In the genomic region with DNA sequence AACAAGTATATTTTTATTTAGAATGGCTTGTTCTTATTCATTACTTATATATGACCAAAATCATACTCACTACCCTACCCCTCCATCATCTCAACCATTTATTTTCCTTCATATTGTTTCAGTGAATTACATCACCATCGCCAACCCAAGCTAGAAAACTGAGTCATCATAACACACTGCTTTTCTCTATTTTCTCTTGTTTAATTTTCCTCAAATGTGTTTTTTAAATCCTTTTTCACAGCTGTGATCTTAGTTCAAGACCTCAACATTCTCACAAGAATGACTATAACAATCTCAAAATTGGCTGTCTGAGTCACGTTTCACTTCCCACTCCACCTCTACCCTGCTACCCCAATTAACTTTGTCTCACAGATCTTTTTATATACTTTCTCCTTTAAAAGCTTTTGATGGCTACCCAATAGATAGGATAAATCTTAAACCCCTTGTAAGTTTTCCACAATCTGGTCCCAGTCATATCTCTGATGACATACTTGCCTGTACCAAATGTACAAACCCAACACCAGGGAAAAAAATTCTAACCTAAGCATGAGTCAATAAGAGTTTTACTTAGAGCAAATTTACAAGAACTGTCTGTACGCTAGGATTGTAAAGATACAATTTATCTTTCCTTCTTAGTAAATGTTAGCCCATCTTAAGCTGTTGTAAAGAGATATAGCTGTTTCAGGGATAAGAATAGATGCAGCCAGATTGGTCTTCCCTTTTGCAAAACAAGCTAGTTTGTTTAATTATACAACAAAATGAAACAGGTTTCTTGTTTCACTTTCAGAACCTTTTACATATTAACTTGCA, we compare ENCODE assay signal across 10 cellular contexts.
DNase-seq lines count a peak whose midpoint lies in the region; ATAC-seq and TF ChIP-seq lines count a peak whose summit lies in the region.
"Had no signal": no experiment of that assay in that cellular context is flagged by ENCODE, and none has a peak within 500 bp of the region (broad histone marks: within the 10 kb centered on the region; RNA-seq: fewer than 3 reads in every experiment).

No MANE protein-coding gene starts in this region.

- DNase-seq in foreskin keratinocyte (no peak), heart left ventricle (no peak), ureter (ENCODE audit: low spot score) (no peak)
- DNase-seq in activated CD4-positive, alpha-beta T cell treated with anti-CD3 and anti-CD28 coated beads for 1 hour: no peak
- DNase-seq: DMS79 treated with DMSO at 0.1 percent for 48 hours, NCI-H345, retina had no signal

- H3K27ac ChIP-seq in foreskin keratinocyte: no peak overlapping the region
- no peak overlapping the region for H3K27ac ChIP-seq in heart left ventricle

- no peak overlapping the region for H3K4me3 ChIP-seq in heart left ventricle

- WGBS in heart left ventricle, 4 donors: 79 to 82% (median 80%) methylated on average over 3 of the region's 3 CpGs

- H3K36me3 ChIP-seq in heart left ventricle: no peaks in the 10 kb centered on the region

- H3K27me3 ChIP-seq in foreskin keratinocyte (no peaks in the 10 kb centered on the region), heart left ventricle (no peaks in the 10 kb centered on the region)

- TF ChIP-seq CTCF in foreskin keratinocyte (conservative IDR thresholded peaks at IDR 0.05) (no peak), heart left ventricle (IDR thresholded peaks at IDR 0.05) (no peak)

- peak; percentile 75 for ATAC-seq in GM19023 (IDR thresholded peaks at IDR 0.05; ENCODE audit: unreplicated experiment)
- ATAC-seq in GM21723 (IDR thresholded peaks at IDR 0.05; ENCODE audit: unreplicated experiment): peak; percentile 76
- peak; percentile 85 for ATAC-seq in HG03342 (IDR thresholded peaks at IDR 0.05; ENCODE audit: unreplicated experiment)
- ATAC-seq in foreskin keratinocyte: peak; percentile 15
- ATAC-seq in heart left ventricle: no peak

- H3K4me1 ChIP-seq in foreskin keratinocyte (no peaks in the 10 kb centered on the region), heart left ventricle (no peaks in the 10 kb centered on the region)

- no peaks in the 10 kb centered on the region for H3K9me3 ChIP-seq in heart left ventricle

- intact Hi-C loops in heart left ventricle (cut with DNase I): no loop called here

- TF ChIP-seq POLR2A in heart left ventricle (IDR thresholded peaks at IDR 0.05): no peak

Comparison
In these comparisons a context has a peak if more than half of its experiments do, and no peak if none do; other contexts are left out.
1. ATAC-seq: peak in GM19023 (single experiment), GM21723 (single experiment), HG03342 (single experiment) and foreskin keratinocyte (single experiment); none in heart left ventricle (0 of 4).